ENCODE assay signal across 12 cellular contexts in genomic region chr6:100879317-100879716, GRCh38. TPM values are rescaled to one million over a fixed set of nuclear protein-coding genes. Genes with fewer than 3 reads are reported as not detected.
DNase-seq lines count a peak whose midpoint lies in the region; ATAC-seq and TF ChIP-seq lines count a peak whose summit lies in the region.
"Had no signal": no experiment of that assay in that cellular context is flagged by ENCODE, and none has a peak within 500 bp of the region (broad histone marks: within the 10 kb centered on the region; RNA-seq: fewer than 3 reads in every experiment).

No MANE protein-coding gene starts in this region.

- H3K79me2 ChIP-seq in Karpas-422 (ENCODE audit: low read length) = peaks cover 81% of the 10 kb centered on the region
- peaks cover 60% of the 10 kb centered on the region for H3K79me2 ChIP-seq in neural cell (replicated peaks; ENCODE audit: insufficient read depth, low read length)

- H3K27me3 ChIP-seq in Karpas-422 (ENCODE audit: low read length) = no peaks in the 10 kb centered on the region
- no peaks in the 10 kb centered on the region for H3K27me3 ChIP-seq in neural cell (ENCODE audit: insufficient read depth, low read depth, low read length)
- H3K27me3 ChIP-seq: adrenal gland had no signal

- no peak overlapping the region for H3K27ac ChIP-seq in Karpas-422 (ENCODE audit: low read length)
- peak overlapping the region; percentile 54 to 79 for H3K27ac ChIP-seq in coronary artery
- H3K27ac ChIP-seq in neural cell (ENCODE audit: low read length) = no peak overlapping the region
- H3K27ac ChIP-seq: adrenal gland had no signal

- no peak for ATAC-seq in mucosa of descending colon

- H3F3A ChIP-seq in neural cell (ENCODE audit: insufficient read depth, low read length, poor library complexity, severe bottlenecking) = peaks cover 5% of the 10 kb centered on the region

- peak overlapping the region; percentile 92 for H3K9ac ChIP-seq in Karpas-422 (ENCODE audit: low read length)
- H3K9ac ChIP-seq in neural cell (ENCODE audit: low read length) = no peak overlapping the region

- H3K9me2 ChIP-seq in Karpas-422 (replicated peaks; ENCODE audit: insufficient read depth, low read length) (no peaks in the 10 kb centered on the region), neural cell (ENCODE audit: insufficient read depth, low read length) (no peaks in the 10 kb centered on the region)

- H3K4me2 ChIP-seq in Karpas-422 (ENCODE audit: low read depth, low read length, poor library complexity, severe bottlenecking) (peak overlapping the region; percentile 93), neural cell (ENCODE audit: low read length) (peak overlapping the region; percentile 51)

- H3K4me1 ChIP-seq in Karpas-422 (ENCODE audit: low read length) = peaks cover 38% of the 10 kb centered on the region
- H3K4me1 ChIP-seq in mucosa of descending colon (ENCODE audit: low read depth) = peaks cover 2% of the 10 kb centered on the region

- H2AFZ ChIP-seq in Karpas-422 (ENCODE audit: low read length) = no peak overlapping the region
- H2AFZ ChIP-seq in neural cell (ENCODE audit: low read depth, low read length) = no peak overlapping the region

- no peak for TF ChIP-seq EP300 in neural cell (conservative IDR thresholded peaks at IDR 0.05; ENCODE audit: poor library complexity, severe bottlenecking)

- intact Hi-C loops in mucosa of descending colon (cut with DNase I, micrococcal nuclease) = no loop called here

- peaks cover 22% of the 10 kb centered on the region for H3K36me3 ChIP-seq in Karpas-422 (ENCODE audit: insufficient read depth, low read length)
- no peaks in the 10 kb centered on the region for H3K36me3 ChIP-seq in neural cell (ENCODE audit: insufficient read depth, low read length)
- no peaks in the 10 kb centered on the region for H3K36me3 ChIP-seq in mucosa of descending colon (ENCODE audit: low read depth)
- H3K36me3 ChIP-seq: adrenal gland had no signal

- no peak for TF ChIP-seq CTCF in coronary artery (IDR thresholded peaks at IDR 0.05)
- TF ChIP-seq CTCF in neural cell (IDR thresholded peaks at IDR 0.05; ENCODE audit: poor library complexity, severe bottlenecking) = no peak
- TF ChIP-seq CTCF in mucosa of descending colon (IDR thresholded peaks at IDR 0.05) = no peak

- DNase-seq in ELF-1 (ENCODE audit: low read depth, low spot score) = peak; percentile 58
- no peak for DNase-seq in Karpas-422
- no peak for DNase-seq in coronary artery (ENCODE audit: low spot score)
- DNase-seq in amniotic stem cell (lab: John Stamatoyannopoulos, UW) = no peak
- DNase-seq in stimulated activated CD4-positive, alpha-beta T cell treated with anti-CD3 and anti-CD28 coated beads, Interleukin-15, amount 100 ng/mL, for 24 hours = no peak
- DNase-seq in mucosa of descending colon = no peak
- DNase-seq in NCI-H187 (lab: John Stamatoyannopoulos, UW) = no peak
- DNase-seq: adrenal gland, DMS79 treated with DMSO at 0.1 percent for 48 hours, kidney glomerular epithelial cell, NCI-H1417 had no signal

- no peak for TF ChIP-seq RAD21 in neural cell (conservative IDR thresholded peaks at IDR 0.05)

- H3K9me3 ChIP-seq in Karpas-422 (ENCODE audit: low read length) = no peaks in the 10 kb centered on the region
- H3K9me3 ChIP-seq in neural cell (ENCODE audit: low read length) = no peaks in the 10 kb centered on the region
- H3K9me3 ChIP-seq in mucosa of descending colon = no peaks in the 10 kb centered on the region
- H3K9me3 ChIP-seq: adrenal gland had no signal

- H4K20me1 ChIP-seq in Karpas-422 (ENCODE audit: insufficient read depth, low read depth, low read length) (no peaks in the 10 kb centered on the region; the same call in 1 of the 2 replicates), neural cell (ENCODE audit: insufficient read depth) (no peaks in the 10 kb centered on the region)

- H3K4me3 ChIP-seq in Karpas-422 (ENCODE audit: low read length) (peak overlapping the region; percentile 93), coronary artery (peak overlapping the region; percentile 32), neural cell (ENCODE audit: low read length) (peak overlapping the region; percentile 89), mucosa of descending colon (no peak overlapping the region)

TF ChIP-seq in neural cell, 6 proteins besides CTCF, POLR2A, EP300 and RAD21:
- TF ChIP-seq REST (IDR thresholded peaks at IDR 0.05; ENCODE audit: borderline replicate concordance) (no peak), TAF1 (IDR thresholded peaks at IDR 0.05; ENCODE audit: low read depth) (no peak), EZH2 (IDR thresholded peaks at IDR 0.05; ENCODE audit: borderline replicate concordance, insufficient read depth, low read length, poor library complexity, severe bottlenecking) (no peak), POLR2AphosphoS5 (IDR thresholded peaks at IDR 0.05) (no peak), MXI1 (conservative IDR thresholded peaks at IDR 0.05; ENCODE audit: poor library complexity, severe bottlenecking) (no peak), SMC3 (conservative IDR thresholded peaks at IDR 0.05; ENCODE audit: poor library complexity) (no peak)

RNA-seq across cellular contexts. Expression of gene ASCC3, which starts 1.8 kb away (rescaled TPM):
- 39.0 and 56.2 TPM in 2 replicates for total RNA-seq in Karpas-422 (2014; rRNA removed; shearing (Covaris generic); ENCODE audit: low replicate concordance)
- 13.2 and 14.9 TPM in 2 replicates for polyA plus RNA-seq in neural cell
- polyA minus RNA-seq in neural cell = 81.8 and 98.1 TPM in 2 replicates
- total RNA-seq in mucosa of descending colon = 10 to 100 TPM; 24.6 to 28.5 (median 27.8) TPM

Comparison
In these comparisons a context has a peak if more than half of its experiments do, and no peak if none do; other contexts are left out.
1. H3K27ac ChIP-seq: peak in coronary artery (2 of 2); none in Karpas-422 (single experiment) and neural cell (single experiment).